Comparison of ENCODE assay signal across 20 cellular contexts in genomic region chr17:12492450-12492849, GRCh38.
DNase-seq lines count a peak whose midpoint lies in the region; ATAC-seq, FAIRE-seq and TF ChIP-seq lines count a peak whose summit lies in the region.
"Had no signal": no experiment of that assay in that cellular context is flagged by ENCODE, and none has a peak within 500 bp of the region (broad histone marks: within the 10 kb centered on the region; RNA-seq: fewer than 3 reads in every experiment).

No MANE protein-coding gene starts in this region.

- H3K9me3 Mint-ChIP-seq in endodermal cell = no peaks in the 10 kb centered on the region

- H3K4me1 Mint-ChIP-seq in endodermal cell = no peaks in the 10 kb centered on the region

- 65% methylated on average over 3 of the region's 3 CpGs for WGBS in A549 (ENCODE audit: missing lambda C conversion rate)
- WGBS in endodermal cell (ENCODE audit: insufficient coverage in 1 of 2, insufficient read length in 1 of 2), 2 experiments = 94 to 100% methylated on average over 1 to 3 of the region's 3 CpGs

- ATAC-seq in A549 (no peak; a peak in 1 of 6 replicates), GM21737 (IDR thresholded peaks at IDR 0.05; ENCODE audit: unreplicated experiment) (no peak)

- no peak for TF ChIP-seq POLR2A in A549 (IDR thresholded peaks at IDR 0.05; ENCODE audit: low read length)

- H3K4me1 ChIP-seq in A549 (0 out of 3 replicates have a peak, but pooled peaks cover 7% of the 10 kb centered on the region), endodermal cell (ENCODE audit: control insufficient read depth, insufficient read depth, low read length) (no peaks in the 10 kb centered on the region)

- H3K9ac ChIP-seq in endodermal cell (ENCODE audit: extremely low read depth, low read length, poor library complexity, severe bottlenecking) = no peak overlapping the region
- H3K9ac ChIP-seq: KMS-11 had no signal

- CTCF ChIA-PET in A549 (lab: Yijun Ruan, JAX) = interaction anchor here (1.2 to 1.5 kb wide), 2 partner anchors 19 to 53 kb away, joined by 3 read pairs; no protein-coding TSS in a partner anchor

- H3K9me3 ChIP-seq in A549 (no peaks in the 10 kb centered on the region), endodermal cell (ENCODE audit: control insufficient read depth, low read length) (no peaks in the 10 kb centered on the region)

- H3K36me3 ChIP-seq in endodermal cell (ENCODE audit: control insufficient read depth, insufficient read depth, low read length) = no peaks in the 10 kb centered on the region

- no peak for TF ChIP-seq CTCF in A549 (IDR thresholded peaks at IDR 0.05)
- TF ChIP-seq CTCF in LNCaP clone FGC (IDR thresholded peaks at IDR 0.05; ENCODE audit: control insufficient read depth, extremely low read depth, insufficient read depth) = no peak
- TF ChIP-seq CTCF in choroid plexus epithelial cell (conservative IDR thresholded peaks at IDR 0.05; ENCODE audit: low read depth, low read length) = no peak
- no peak for TF ChIP-seq CTCF in endodermal cell (conservative IDR thresholded peaks at IDR 0.05)

- no peak overlapping the region for H3K4me3 Mint-ChIP-seq in endodermal cell

- DNase-seq in A549 (ENCODE audit: low read depth in 1 of 2, low spot score in 1 of 2) (peak in 1 of 2 experiments; percentile 20), LNCaP clone FGC (ENCODE audit: low read depth) (peak; percentile 84), choroid plexus epithelial cell (ENCODE audit: low read depth) (peak; percentile 68), fibroblast of the conjunctiva (ENCODE audit: low read depth) (peak; percentile 9), endodermal cell (no peak), GM19240 (ENCODE audit: insufficient read length, low spot score) (no peak)
- DNase-seq: H7, NCI-H1417, NCI-H187, NCI-H226, NCI-H524, NCI-H82, SHP77 treated with DMSO at 0.1 percent for 48 hours had no signal

- H3K4me3 ChIP-seq in A549 = no peak overlapping the region
- H3K4me3 ChIP-seq in LNCaP clone FGC (ENCODE audit: low read depth, low read length) = no peak overlapping the region
- H3K4me3 ChIP-seq in choroid plexus epithelial cell (ENCODE audit: low read depth, low read length) = no peak overlapping the region
- no peak overlapping the region for H3K4me3 ChIP-seq in endodermal cell (ENCODE audit: low read length)

- no peak overlapping the region for H3K27ac Mint-ChIP-seq in endodermal cell

- no peaks in the 10 kb centered on the region for H3K27me3 ChIP-seq in endodermal cell (ENCODE audit: control insufficient read depth, insufficient read depth, low read length, poor library complexity, severe bottlenecking)

- no peak for FAIRE-seq in A549 (lab: Jason Lieb, UNC)
- FAIRE-seq: A204.1, D721Med, GM12892, GM18507 had no signal

- TF ChIP-seq RAD21 in A549 (conservative IDR thresholded peaks at IDR 0.05 in 1 of 2, IDR thresholded peaks at IDR 0.05 in 1 of 2) = no peak

- no peaks in the 10 kb centered on the region for H3K27me3 Mint-ChIP-seq in endodermal cell (ENCODE audit: insufficient read depth)

- H3K36me3 Mint-ChIP-seq in endodermal cell (ENCODE audit: low read depth) = no peaks in the 10 kb centered on the region

- POLR2A ChIA-PET in A549 (lab: Yijun Ruan, JAX) = no interaction called here

- no peak overlapping the region for H3K4me2 ChIP-seq in A549
- H3K4me2 ChIP-seq: KMS-11 had no signal

- no peak overlapping the region for H3K27ac ChIP-seq in A549
- no peak overlapping the region for H3K27ac ChIP-seq in endodermal cell (ENCODE audit: low read depth, low read length)
- H3K27ac ChIP-seq: C4-2B, KMS-11 had no signal

- TF ChIP-seq EP300 in A549 (IDR thresholded peaks at IDR 0.05) = no peak

TF ChIP-seq in A549, 52 proteins besides CTCF, POLR2A, EP300 and RAD21:
- TF ChIP-seq ZSCAN20 (CRISPR knock-in tag; IDR thresholded peaks at IDR 0.05) (no peak), CHD4 (IDR thresholded peaks at IDR 0.05; ENCODE audit: borderline replicate concordance) (no peak), MAFK (IDR thresholded peaks at IDR 0.05; ENCODE audit: partially characterized antibody) (peak; percentile 58)

Comparison
In these comparisons a context has a peak if more than half of its experiments do, and no peak if none do; other contexts are left out.
1. DNase-seq: peak in LNCaP clone FGC (single experiment), choroid plexus epithelial cell (single experiment) and fibroblast of the conjunctiva (single experiment); none in endodermal cell (single experiment) and GM19240 (single experiment).